28 cellular contexts compared by ENCODE assay signal in genomic region chr7:12402365-12402725, GRCh38. TPM values are rescaled to one million over a fixed set of nuclear protein-coding genes. Genes with fewer than 3 reads are reported as not detected.
DNase-seq lines count a peak whose midpoint lies in the region; ATAC-seq and TF ChIP-seq lines count a peak whose summit lies in the region.
"Had no signal": no experiment of that assay in that cellular context is flagged by ENCODE, and none has a peak within 500 bp of the region (broad histone marks: within the 10 kb centered on the region; RNA-seq: fewer than 3 reads in every experiment).

No MANE protein-coding gene starts in this region.

- H3K4me3 ChIP-seq in PC-3 (ENCODE audit: low read length) (peak overlapping the region; percentile 96), hepatocyte (no peak overlapping the region)
- H3K4me3 ChIP-seq in CD8-positive, alpha-beta T cell (ENCODE audit: low read depth, low read length), result no peak overlapping the region
- H3K4me3 ChIP-seq: SJSA1 had no signal

- peak overlapping the region; percentile 25 for H3K4me3 Mint-ChIP-seq in stimulated activated naive CD8-positive, alpha-beta T cell treated with anti-CD3 and anti-CD28 coated beads, Interleukin-15, Interleukin-2, amounts not matched to agents 100 ng/mL and 50 ng/mL, for 24 hours
- no peak overlapping the region for H3K4me3 Mint-ChIP-seq in stimulated activated naive CD8-positive, alpha-beta T cell treated with anti-CD3 and anti-CD28 coated beads, Interleukin-15, amount 100 ng/mL, for 72 hours
- H3K4me3 Mint-ChIP-seq in CD8-positive, alpha-beta T cell, result no peak overlapping the region

- peaks cover 17% of the 10 kb centered on the region for H3K4me1 Mint-ChIP-seq in stimulated activated naive CD8-positive, alpha-beta T cell treated with anti-CD3 and anti-CD28 coated beads, Interleukin-15, Interleukin-2, amounts not matched to agents 100 ng/mL and 50 ng/mL, for 24 hours (ENCODE audit: low read depth)
- peaks cover 14% of the 10 kb centered on the region for H3K4me1 Mint-ChIP-seq in stimulated activated naive CD8-positive, alpha-beta T cell treated with anti-CD3 and anti-CD28 coated beads, Interleukin-15, amount 100 ng/mL, for 72 hours
- H3K4me1 Mint-ChIP-seq in CD8-positive, alpha-beta T cell (ENCODE audit: low read depth), result peaks cover 20% of the 10 kb centered on the region

- H2AFZ ChIP-seq in PC-3 (ENCODE audit: low read length) (no peak overlapping the region), hepatocyte (no peak overlapping the region)

- peaks cover 9% of the 10 kb centered on the region; the same call in 1 of the 2 replicates for H4K20me1 ChIP-seq in PC-3 (ENCODE audit: low read length)
- H4K20me1 ChIP-seq in hepatocyte (ENCODE audit: insufficient read depth, poor library complexity, severe bottlenecking), result no peaks in the 10 kb centered on the region

- peaks cover 10% of the 10 kb centered on the region for H3K9me3 Mint-ChIP-seq in stimulated activated naive CD8-positive, alpha-beta T cell treated with anti-CD3 and anti-CD28 coated beads, Interleukin-15, Interleukin-2, amounts not matched to agents 100 ng/mL and 50 ng/mL, for 24 hours
- H3K9me3 Mint-ChIP-seq in stimulated activated naive CD8-positive, alpha-beta T cell treated with anti-CD3 and anti-CD28 coated beads, Interleukin-15, amount 100 ng/mL, for 72 hours, result peaks cover 15 to 16% of the 10 kb centered on the region in 2 donors
- peaks cover 9% of the 10 kb centered on the region for H3K9me3 Mint-ChIP-seq in CD8-positive, alpha-beta T cell

- H3K4me2 ChIP-seq in PC-3 (ENCODE audit: low read length), result peak overlapping the region; percentile 92
- H3K4me2 ChIP-seq in hepatocyte, result peak overlapping the region; percentile 90

- H3K36me3 Mint-ChIP-seq in stimulated activated naive CD8-positive, alpha-beta T cell treated with anti-CD3 and anti-CD28 coated beads, Interleukin-15, Interleukin-2, amounts not matched to agents 100 ng/mL and 50 ng/mL, for 24 hours (ENCODE audit: low read depth), result peaks cover 12% of the 10 kb centered on the region
- no peaks in the 10 kb centered on the region for H3K36me3 Mint-ChIP-seq in CD8-positive, alpha-beta T cell
- H3K36me3 Mint-ChIP-seq: natural killer cell treated with Interleukin-12 subunit alpha and Interleukin-12 subunit beta and Interleukin-15 and Interleukin-18, amount 100 ng/mL, for 72 hours had no signal

- no peak for ATAC-seq in stimulated activated naive CD8-positive, alpha-beta T cell treated with anti-CD3 and anti-CD28 coated beads, Interleukin-15, amount 100 ng/mL, for 72 hours
- peak; percentile 11 for ATAC-seq in PC-3
- no peak for ATAC-seq in CD8-positive, alpha-beta T cell
- no peak for ATAC-seq in HG03135 (IDR thresholded peaks at IDR 0.05; ENCODE audit: unreplicated experiment)
- ATAC-seq: natural killer cell treated with Interleukin-12 subunit alpha and Interleukin-12 subunit beta and Interleukin-15 and Interleukin-18, amount 100 ng/mL, for 72 hours; upper lobe of right lung had no signal

- H3K9me2 ChIP-seq in PC-3 (replicated peaks; ENCODE audit: low read length) (no peaks in the 10 kb centered on the region), hepatocyte (replicated peaks; ENCODE audit: insufficient read depth) (no peaks in the 10 kb centered on the region)

- 74% methylated on average over 3 of the region's 3 CpGs for WGBS in hepatocyte (ENCODE audit: low lambda C conversion rate, missing lambda C conversion rate)

- H3K4me1 ChIP-seq in PC-3 (ENCODE audit: insufficient read depth, low read length) (peaks cover 24% of the 10 kb centered on the region), hepatocyte (ENCODE audit: insufficient read depth) (no peaks in the 10 kb centered on the region)
- peaks cover 4% of the 10 kb centered on the region for H3K4me1 ChIP-seq in CD8-positive, alpha-beta T cell (ENCODE audit: insufficient read depth, low read length)
- H3K4me1 ChIP-seq: parathyroid adenoma, SJSA1 had no signal

- no peak overlapping the region for H3K27ac Mint-ChIP-seq in stimulated activated naive CD8-positive, alpha-beta T cell treated with anti-CD3 and anti-CD28 coated beads, Interleukin-15, Interleukin-2, amounts not matched to agents 100 ng/mL and 50 ng/mL, for 24 hours
- H3K27ac Mint-ChIP-seq in stimulated activated naive CD8-positive, alpha-beta T cell treated with anti-CD3 and anti-CD28 coated beads, Interleukin-15, amount 100 ng/mL, for 72 hours, result no peak overlapping the region
- no peak overlapping the region for H3K27ac Mint-ChIP-seq in CD8-positive, alpha-beta T cell
- H3K27ac Mint-ChIP-seq: natural killer cell treated with Interleukin-12 subunit alpha and Interleukin-12 subunit beta and Interleukin-15 and Interleukin-18, amount 100 ng/mL, for 72 hours had no signal

- CTCF ChIA-PET in PC-3 (lab: Charles Lee), result no interaction called here
- CTCF ChIA-PET in CD8-positive, alpha-beta T cell (lab: Charles Lee), result no interaction called here

- H3K9ac ChIP-seq in PC-3 (ENCODE audit: low read length), result peak overlapping the region; percentile 81
- H3K9ac ChIP-seq: parathyroid adenoma had no signal

- TF ChIP-seq CTCF in PC-3 (conservative IDR thresholded peaks at IDR 0.05; ENCODE audit: low read depth, low read length), result no peak
- no peak for TF ChIP-seq CTCF in hepatocyte (IDR thresholded peaks at IDR 0.05; ENCODE audit: poor library complexity)
- TF ChIP-seq CTCF in GM10266 (IDR thresholded peaks at IDR 0.05; ENCODE audit: control insufficient read depth, insufficient read depth, low read depth, missing control alignments), result no peak
- TF ChIP-seq CTCF in CD8-positive, alpha-beta T cell (IDR thresholded peaks at IDR 0.05), result no peak

- BruUV-seq in PC-3 (replicated peaks; lab: Mats Ljungman, UMichigan), result no TSS peak

- H3K36me3 ChIP-seq in PC-3 (ENCODE audit: low read depth, low read length), result peaks cover 20% of the 10 kb centered on the region
- H3K36me3 ChIP-seq in hepatocyte (replicated peaks; ENCODE audit: insufficient read depth, low read depth), result no peaks in the 10 kb centered on the region
- no peaks in the 10 kb centered on the region for H3K36me3 ChIP-seq in CD8-positive, alpha-beta T cell (ENCODE audit: insufficient read depth, low read length)
- H3K36me3 ChIP-seq: breast epithelium, left ventricle myocardium inferior, sigmoid colon, SJSA1, upper lobe of right lung, WERI-Rb-1 had no signal

- DNase-seq in stimulated activated naive CD8-positive, alpha-beta T cell treated with anti-CD3 and anti-CD28 coated beads, Interleukin-15, amount 100 ng/mL, for 72 hours, result no peak
- peak; percentile 51 for DNase-seq in PC-3
- no peak for DNase-seq in hepatocyte (ENCODE audit: low spot score)
- DNase-seq in GM10266 (ENCODE audit: extremely low spot score), result no peak
- DNase-seq in kidney glomerular epithelial cell (lab: John Stamatoyannopoulos, UW), result no peak
- DNase-seq in CD8-positive, alpha-beta T cell, result no peak
- DNase-seq: activated CD8-positive, alpha-beta memory T cell treated with anti-CD3 and anti-CD28 coated beads, Interleukin-2, amount 50 U/mL, for 4 hours; activated gamma-delta T cell treated with Interleukin-2 at 50 U/mL for 16 hours; HCEC 1CT; Karpas-422; left ventricle myocardium inferior; MV-4-11; NCI-H1694; NCI-H226; NCI-H748 treated with DMSO at 0.1 percent for 48 hours; sigmoid colon; stimulated activated CD4-positive, alpha-beta T cell treated with anti-CD3 and anti-CD28 coated beads, Interleukin-15, amount 100 ng/mL, for 24 hours; upper lobe of right lung; WERI-Rb-1 had no signal

- peaks cover 58% of the 10 kb centered on the region for H3K79me2 ChIP-seq in PC-3 (ENCODE audit: low read length)
- no peaks in the 10 kb centered on the region for H3K79me2 ChIP-seq in hepatocyte
- H3K79me2 ChIP-seq: parathyroid adenoma had no signal

- peaks cover 38% of the 10 kb centered on the region for H3K27me3 Mint-ChIP-seq in stimulated activated naive CD8-positive, alpha-beta T cell treated with anti-CD3 and anti-CD28 coated beads, Interleukin-15, Interleukin-2, amounts not matched to agents 100 ng/mL and 50 ng/mL, for 24 hours
- H3K27me3 Mint-ChIP-seq in stimulated activated naive CD8-positive, alpha-beta T cell treated with anti-CD3 and anti-CD28 coated beads, Interleukin-15, amount 100 ng/mL, for 72 hours, result peaks cover 27% of the 10 kb centered on the region
- H3K27me3 Mint-ChIP-seq in CD8-positive, alpha-beta T cell (ENCODE audit: low read depth), result peaks cover 12% of the 10 kb centered on the region

- H3K9me3 ChIP-seq in PC-3 (ENCODE audit: low read length), result peaks cover 18% of the 10 kb centered on the region
- no peaks in the 10 kb centered on the region for H3K9me3 ChIP-seq in hepatocyte (ENCODE audit: low read depth)
- no peaks in the 10 kb centered on the region for H3K9me3 ChIP-seq in CD8-positive, alpha-beta T cell (ENCODE audit: low read length)
- H3K9me3 ChIP-seq: SJSA1, upper lobe of right lung had no signal

- POLR2A ChIA-PET in PC-3 (lab: Charles Lee; ENCODE audit: unreplicated experiment), result interaction anchor here (0.6 kb wide), 1 partner anchor 31 kb away, joined by 3 read pairs; no protein-coding TSS in a partner anchor
- POLR2A ChIA-PET in CD8-positive, alpha-beta T cell (lab: Charles Lee), result no interaction called here

- H3F3A ChIP-seq in PC-3 (ENCODE audit: low read length, unreplicated experiment), result no peaks in the 10 kb centered on the region

- H3K27ac ChIP-seq in PC-3 (ENCODE audit: low read length), result no peak overlapping the region
- no peak overlapping the region for H3K27ac ChIP-seq in hepatocyte
- H3K27ac ChIP-seq in CD8-positive, alpha-beta T cell (ENCODE audit: low read depth, low read length), result no peak overlapping the region
- H3K27ac ChIP-seq: breast epithelium, C4-2B, coronary artery, left ventricle myocardium inferior, parathyroid adenoma, sigmoid colon, SJSA1, upper lobe of right lung, WERI-Rb-1 had no signal

- intact Hi-C loops in PC-3 (cut with micrococcal nuclease), result no loop called here
- intact Hi-C loops in CD8-positive, alpha-beta T cell (cut with DNase I, micrococcal nuclease), result no loop called here

- H3K27me3 ChIP-seq in PC-3 (ENCODE audit: low read length) (no peaks in the 10 kb centered on the region), hepatocyte (peaks cover 21% of the 10 kb centered on the region)
- H3K27me3 ChIP-seq in CD8-positive, alpha-beta T cell (ENCODE audit: insufficient read depth, low read length), result no peaks in the 10 kb centered on the region
- H3K27me3 ChIP-seq: breast epithelium, sigmoid colon, SJSA1, upper lobe of right lung had no signal

RNA-seq across cellular contexts. Expression of gene VWDE, which starts 1.3 kb away (rescaled TPM):
- total RNA-seq in PC-3 (2014; rRNA removed) (5.5 and 7.7 TPM in 2 replicates), hepatocyte (0.68 and 2.1 TPM in 2 replicates)
- polyA plus RNA-seq in hepatocyte, result 0.13 TPM in 1 of 2 replicates, not detected in the other
- total RNA-seq in CD8-positive, alpha-beta T cell, result under 1 TPM; 0.43 to 0.86 TPM
- total RNA-seq: HT-29, left ventricle myocardium inferior, SJSA1 had no signal
